1 cellular context compared by ENCODE assay signal in the genomic region with DNA sequence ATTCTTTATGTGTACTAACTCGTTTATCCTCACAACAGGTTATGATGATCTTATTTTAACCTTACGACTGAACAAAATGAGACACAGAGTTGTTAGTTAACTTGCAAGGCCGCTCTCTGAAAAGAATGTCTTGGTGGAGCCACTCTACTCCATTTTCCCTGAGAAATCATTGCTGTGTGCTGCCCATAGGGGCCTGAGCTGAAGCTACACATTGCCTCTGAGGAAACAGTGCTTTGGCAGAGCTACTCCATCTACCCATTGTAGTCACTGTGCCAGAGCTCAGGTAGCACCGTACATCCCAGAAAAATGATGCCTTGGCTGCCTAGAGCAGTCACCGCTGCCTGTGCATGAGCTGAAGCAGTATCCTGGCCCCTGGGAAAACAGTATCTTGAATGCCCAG.
TF ChIP-seq lines count a peak whose summit lies in the region.

No MANE protein-coding gene starts in this region.

TF ChIP-seq in WTC11, 78 proteins besides CTCF, POLR2A, EP300 and RAD21 (continued from another document):
- TF ChIP-seq, protein P1, sequence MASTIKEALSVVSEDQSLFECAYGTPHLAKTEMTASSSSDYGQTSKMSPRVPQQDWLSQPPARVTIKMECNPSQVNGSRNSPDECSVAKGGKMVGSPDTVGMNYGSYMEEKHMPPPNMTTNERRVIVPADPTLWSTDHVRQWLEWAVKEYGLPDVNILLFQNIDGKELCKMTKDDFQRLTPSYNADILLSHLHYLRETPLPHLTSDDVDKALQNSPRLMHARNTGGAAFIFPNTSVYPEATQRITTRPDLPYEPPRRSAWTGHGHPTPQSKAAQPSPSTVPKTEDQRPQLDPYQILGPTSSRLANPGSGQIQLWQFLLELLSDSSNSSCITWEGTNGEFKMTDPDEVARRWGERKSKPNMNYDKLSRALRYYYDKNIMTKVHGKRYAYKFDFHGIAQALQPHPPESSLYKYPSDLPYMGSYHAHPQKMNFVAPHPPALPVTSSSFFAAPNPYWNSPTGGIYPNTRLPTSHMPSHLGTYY (CRISPR knock-in tag; IDR thresholded peaks at IDR 0.05) = no peak
- TF ChIP-seq, protein P2, sequence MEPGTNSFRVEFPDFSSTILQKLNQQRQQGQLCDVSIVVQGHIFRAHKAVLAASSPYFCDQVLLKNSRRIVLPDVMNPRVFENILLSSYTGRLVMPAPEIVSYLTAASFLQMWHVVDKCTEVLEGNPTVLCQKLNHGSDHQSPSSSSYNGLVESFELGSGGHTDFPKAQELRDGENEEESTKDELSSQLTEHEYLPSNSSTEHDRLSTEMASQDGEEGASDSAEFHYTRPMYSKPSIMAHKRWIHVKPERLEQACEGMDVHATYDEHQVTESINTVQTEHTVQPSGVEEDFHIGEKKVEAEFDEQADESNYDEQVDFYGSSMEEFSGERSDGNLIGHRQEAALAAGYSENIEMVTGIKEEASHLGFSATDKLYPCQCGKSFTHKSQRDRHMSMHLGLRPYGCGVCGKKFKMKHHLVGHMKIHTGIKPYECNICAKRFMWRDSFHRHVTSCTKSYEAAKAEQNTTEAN (CRISPR knock-in tag; IDR thresholded peaks at IDR 0.05) = no peak
- TF ChIP-seq, protein P3, sequence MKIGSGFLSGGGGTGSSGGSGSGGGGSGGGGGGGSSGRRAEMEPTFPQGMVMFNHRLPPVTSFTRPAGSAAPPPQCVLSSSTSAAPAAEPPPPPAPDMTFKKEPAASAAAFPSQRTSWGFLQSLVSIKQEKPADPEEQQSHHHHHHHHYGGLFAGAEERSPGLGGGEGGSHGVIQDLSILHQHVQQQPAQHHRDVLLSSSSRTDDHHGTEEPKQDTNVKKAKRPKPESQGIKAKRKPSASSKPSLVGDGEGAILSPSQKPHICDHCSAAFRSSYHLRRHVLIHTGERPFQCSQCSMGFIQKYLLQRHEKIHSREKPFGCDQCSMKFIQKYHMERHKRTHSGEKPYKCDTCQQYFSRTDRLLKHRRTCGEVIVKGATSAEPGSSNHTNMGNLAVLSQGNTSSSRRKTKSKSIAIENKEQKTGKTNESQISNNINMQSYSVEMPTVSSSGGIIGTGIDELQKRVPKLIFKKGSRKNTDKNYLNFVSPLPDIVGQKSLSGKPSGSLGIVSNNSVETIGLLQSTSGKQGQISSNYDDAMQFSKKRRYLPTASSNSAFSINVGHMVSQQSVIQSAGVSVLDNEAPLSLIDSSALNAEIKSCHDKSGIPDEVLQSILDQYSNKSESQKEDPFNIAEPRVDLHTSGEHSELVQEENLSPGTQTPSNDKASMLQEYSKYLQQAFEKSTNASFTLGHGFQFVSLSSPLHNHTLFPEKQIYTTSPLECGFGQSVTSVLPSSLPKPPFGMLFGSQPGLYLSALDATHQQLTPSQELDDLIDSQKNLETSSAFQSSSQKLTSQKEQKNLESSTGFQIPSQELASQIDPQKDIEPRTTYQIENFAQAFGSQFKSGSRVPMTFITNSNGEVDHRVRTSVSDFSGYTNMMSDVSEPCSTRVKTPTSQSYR (CRISPR knock-in tag; IDR thresholded peaks at IDR 0.05) = no peak
- TF ChIP-seq FOXK1 (CRISPR knock-in tag; IDR thresholded peaks at IDR 0.05) (no peak), TP53 (CRISPR knock-in tag; IDR thresholded peaks at IDR 0.05) (no peak), GRHL2 (CRISPR knock-in tag; IDR thresholded peaks at IDR 0.05; ENCODE audit: insufficient replicate concordance, severe bottlenecking) (no peak)
- TF ChIP-seq, protein P4, sequence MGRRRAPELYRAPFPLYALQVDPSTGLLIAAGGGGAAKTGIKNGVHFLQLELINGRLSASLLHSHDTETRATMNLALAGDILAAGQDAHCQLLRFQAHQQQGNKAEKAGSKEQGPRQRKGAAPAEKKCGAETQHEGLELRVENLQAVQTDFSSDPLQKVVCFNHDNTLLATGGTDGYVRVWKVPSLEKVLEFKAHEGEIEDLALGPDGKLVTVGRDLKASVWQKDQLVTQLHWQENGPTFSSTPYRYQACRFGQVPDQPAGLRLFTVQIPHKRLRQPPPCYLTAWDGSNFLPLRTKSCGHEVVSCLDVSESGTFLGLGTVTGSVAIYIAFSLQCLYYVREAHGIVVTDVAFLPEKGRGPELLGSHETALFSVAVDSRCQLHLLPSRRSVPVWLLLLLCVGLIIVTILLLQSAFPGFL (CRISPR knock-in tag; IDR thresholded peaks at IDR 0.05; ENCODE audit: borderline replicate concordance) = no peak
